In the genomic region with DNA sequence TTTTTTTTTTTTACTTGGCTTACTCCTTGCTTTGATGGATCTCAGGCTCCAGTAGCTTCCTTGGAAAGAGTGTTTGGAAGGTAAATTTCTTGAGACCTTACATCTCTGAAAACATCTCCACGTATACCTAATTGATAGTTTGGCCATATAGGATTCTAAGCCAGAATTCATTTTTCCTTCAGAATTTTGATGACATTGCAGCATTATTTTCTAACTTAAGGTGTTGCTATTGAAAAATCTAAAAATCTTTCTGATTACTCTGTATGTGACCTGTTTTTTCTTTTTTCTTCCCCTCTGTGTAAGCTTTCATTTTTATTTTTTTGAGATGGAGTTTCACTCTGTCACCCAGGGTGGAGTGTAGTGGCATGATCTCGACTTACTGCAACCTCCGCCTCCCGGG, we compare ENCODE assay signal across 1 cellular context.
TF ChIP-seq lines count a peak whose summit lies in the region.

No MANE protein-coding gene starts in this region.

TF ChIP-seq in GM23338, 12 proteins besides CTCF, POLR2A, EP300 and RAD21 (continued from another document):
- TF ChIP-seq NANOG (IDR thresholded peaks at IDR 0.05; ENCODE audit: borderline replicate concordance) (no peak), STAT1 (IDR thresholded peaks at IDR 0.05; ENCODE audit: unreplicated experiment) (no peak)
- TF ChIP-seq, protein P1, sequence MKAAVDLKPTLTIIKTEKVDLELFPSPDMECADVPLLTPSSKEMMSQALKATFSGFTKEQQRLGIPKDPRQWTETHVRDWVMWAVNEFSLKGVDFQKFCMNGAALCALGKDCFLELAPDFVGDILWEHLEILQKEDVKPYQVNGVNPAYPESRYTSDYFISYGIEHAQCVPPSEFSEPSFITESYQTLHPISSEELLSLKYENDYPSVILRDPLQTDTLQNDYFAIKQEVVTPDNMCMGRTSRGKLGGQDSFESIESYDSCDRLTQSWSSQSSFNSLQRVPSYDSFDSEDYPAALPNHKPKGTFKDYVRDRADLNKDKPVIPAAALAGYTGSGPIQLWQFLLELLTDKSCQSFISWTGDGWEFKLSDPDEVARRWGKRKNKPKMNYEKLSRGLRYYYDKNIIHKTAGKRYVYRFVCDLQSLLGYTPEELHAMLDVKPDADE (IDR thresholded peaks at IDR 0.05), result no peak
